In the genomic region with DNA sequence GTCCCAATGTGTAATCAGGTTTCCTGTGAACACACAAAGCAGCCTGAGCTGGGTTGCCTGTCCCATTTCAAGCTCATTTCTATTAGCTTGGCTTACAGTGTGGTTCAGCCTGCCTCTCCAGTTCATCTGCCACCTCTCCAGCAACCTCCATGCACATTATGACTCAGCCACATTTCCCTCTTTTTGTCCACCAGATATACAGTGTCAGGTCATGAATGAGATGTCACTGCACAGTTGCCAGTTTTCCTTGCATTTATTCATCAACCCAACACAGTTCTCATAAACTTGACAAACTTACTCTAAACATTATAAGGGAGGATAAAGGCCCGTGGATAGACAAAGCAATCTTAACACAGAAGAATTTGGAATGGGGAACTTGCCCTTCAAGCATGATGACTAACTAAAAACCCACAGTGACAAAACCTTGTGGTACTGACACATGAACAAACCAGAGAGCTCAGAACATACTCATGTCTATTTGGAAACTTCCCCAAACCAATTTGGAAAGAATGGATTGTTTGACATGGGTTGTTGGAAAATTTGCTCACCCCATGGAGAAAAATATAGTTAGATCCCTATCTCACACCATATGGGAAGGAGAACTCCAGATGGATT, we compare ENCODE assay signal across 1 cellular context.
TF ChIP-seq lines count a peak whose summit lies in the region.

No MANE protein-coding gene starts in this region.

TF ChIP-seq in GM23338, 12 proteins besides CTCF, POLR2A, EP300 and RAD21 (continued from another document):
- TF ChIP-seq ZNF462 (CRISPR knock-in tag; IDR thresholded peaks at IDR 0.05) (no peak), NANOG (IDR thresholded peaks at IDR 0.05; ENCODE audit: borderline replicate concordance) (no peak)
